In genomic region chr3:77227567-77227966, GRCh38 we compare ENCODE assay signal across 37 cellular contexts.
"Had no signal": no experiment of that assay in that cellular context is flagged by ENCODE, and none has a peak within 500 bp of the region (broad histone marks: within the 10 kb centered on the region; RNA-seq: fewer than 3 reads in every experiment).

No MANE protein-coding gene starts in this region.

- H3K4me3 Mint-ChIP-seq: activated CD4-positive, alpha-beta T cell treated with anti-CD3 and anti-CD28 coated beads, Interleukin-2, amount 10 ng/mL, durations not matched to agents 24 days and 14 days; activated CD8-positive, alpha-beta T cell treated with anti-CD3 and anti-CD28 coated beads for 36 hours; activated naive CD4-positive, alpha-beta T cell treated with anti-CD3 and anti-CD28 coated beads, Interleukin-2, amount 50 U/mL, for 24 hours; activated naive CD8-positive, alpha-beta T cell treated with anti-CD3 and anti-CD28 coated beads, Interleukin-2, amount 10 ng/mL, durations not matched to agents 7 days and 5 days; activated T-cell treated with anti-CD3 and anti-CD28 coated beads, Interleukin-2, amount 50 U/mL, for 72 hours; activated T-helper 17 cell treated with anti-CD3 and anti-CD28 coated beads, Interleukin-2, amount 50 U/mL, for 72 hours; central memory CD8-positive, alpha-beta T cell had no signal

- H3K4me3 ChIP-seq: ascending aorta, cardiac muscle cell, PC-9 had no signal

- H3K36me3 Mint-ChIP-seq: activated naive CD4-positive, alpha-beta T cell treated with anti-CD3 and anti-CD28 coated beads, Interleukin-2, amount 50 U/mL, for 24 hours; activated naive CD8-positive, alpha-beta T cell treated with anti-CD3 and anti-CD28 coated beads, Interleukin-2, amount 10 ng/mL, durations not matched to agents 7 days and 5 days had no signal

- H3K36me3 ChIP-seq: ascending aorta, cardiac muscle cell, WERI-Rb-1 had no signal

- H3K4me1 Mint-ChIP-seq: activated CD4-positive, alpha-beta T cell treated with anti-CD3 and anti-CD28 coated beads, Interleukin-2, amount 10 ng/mL, durations not matched to agents 24 days and 14 days; activated naive CD4-positive, alpha-beta T cell treated with anti-CD3 and anti-CD28 coated beads, Interleukin-2, amount 50 U/mL, for 24 hours; activated naive CD8-positive, alpha-beta T cell treated with anti-CD3 and anti-CD28 coated beads, Interleukin-2, amount 10 ng/mL, durations not matched to agents 7 days and 5 days; activated T-helper 17 cell treated with anti-CD3 and anti-CD28 coated beads, Interleukin-2, amount 50 U/mL, for 72 hours; central memory CD8-positive, alpha-beta T cell had no signal

- H3K9me3 ChIP-seq: ascending aorta had no signal

- H3K27me3 ChIP-seq: ascending aorta, cardiac muscle cell had no signal

- H3K4me1 ChIP-seq: ascending aorta had no signal

- H3K27ac Mint-ChIP-seq: activated CD4-positive, alpha-beta T cell treated with anti-CD3 and anti-CD28 coated beads, Interleukin-2, amount 10 ng/mL, durations not matched to agents 24 days and 14 days; activated CD8-positive, alpha-beta T cell treated with anti-CD3 and anti-CD28 coated beads for 36 hours; activated naive CD4-positive, alpha-beta T cell treated with anti-CD3 and anti-CD28 coated beads, Interleukin-2, amount 50 U/mL, for 24 hours; activated naive CD8-positive, alpha-beta T cell treated with anti-CD3 and anti-CD28 coated beads, Interleukin-2, amount 10 ng/mL, durations not matched to agents 7 days and 5 days; activated T-cell treated with anti-CD3 and anti-CD28 coated beads, Interleukin-2, amount 50 U/mL, for 72 hours; activated T-helper 17 cell treated with anti-CD3 and anti-CD28 coated beads, Interleukin-2, amount 50 U/mL, for 72 hours had no signal

- H3K27ac ChIP-seq: ascending aorta, cardiac muscle cell, PC-9, RWPE1, WERI-Rb-1 had no signal

- H3K4me2 ChIP-seq: PC-9 had no signal

- ATAC-seq: activated CD8-positive, alpha-beta T cell treated with anti-CD3 and anti-CD28 coated beads for 36 hours; activated T-cell treated with anti-CD3 and anti-CD28 coated beads, Interleukin-2, amount 50 U/mL, for 72 hours; activated T-helper 17 cell treated with anti-CD3 and anti-CD28 coated beads, Interleukin-2, amount 50 U/mL, for 72 hours; Right ventricle myocardium inferior; SK-N-SH treated with all-trans-retinoic acid at 6 μM for 48 hours had no signal

- H2AFZ ChIP-seq: PC-9 had no signal

- H3K27me3 Mint-ChIP-seq: activated CD4-positive, alpha-beta T cell treated with anti-CD3 and anti-CD28 coated beads, Interleukin-2, amount 10 ng/mL, durations not matched to agents 24 days and 14 days; activated CD8-positive, alpha-beta T cell treated with anti-CD3 and anti-CD28 coated beads for 36 hours; activated naive CD4-positive, alpha-beta T cell treated with anti-CD3 and anti-CD28 coated beads, Interleukin-2, amount 50 U/mL, for 24 hours; activated naive CD8-positive, alpha-beta T cell treated with anti-CD3 and anti-CD28 coated beads, Interleukin-2, amount 10 ng/mL, durations not matched to agents 7 days and 5 days; activated T-helper 17 cell treated with anti-CD3 and anti-CD28 coated beads, Interleukin-2, amount 50 U/mL, for 72 hours; central memory CD8-positive, alpha-beta T cell had no signal

- H3K9me3 Mint-ChIP-seq: activated CD4-positive, alpha-beta T cell treated with anti-CD3 and anti-CD28 coated beads, Interleukin-2, amount 10 ng/mL, durations not matched to agents 24 days and 14 days; activated naive CD8-positive, alpha-beta T cell treated with anti-CD3 and anti-CD28 coated beads, Interleukin-2, amount 10 ng/mL, durations not matched to agents 7 days and 5 days had no signal

- DNase-seq: activated CD4-positive, alpha-beta T cell treated with anti-CD3 and anti-CD28 coated beads, Interleukin-2, amount 10 ng/mL, durations not matched to agents 24 days and 14 days; activated CD4-positive, alpha-beta T cell treated with anti-CD3 and anti-CD28 coated beads, Interleukin-2, amount 50 U/mL, for 4 hours; activated CD8-positive, alpha-beta T cell treated with anti-CD3 and anti-CD28 coated beads for 36 hours; activated effector memory CD4-positive, alpha-beta T cell treated with anti-CD3 and anti-CD28 coated beads, Interleukin-2, amount 50 U/mL, for 16 hours; activated naive CD4-positive, alpha-beta T cell; activated naive CD8-positive, alpha-beta T cell treated with anti-CD3 and anti-CD28 coated beads, Interleukin-2, amount 10 ng/mL, durations not matched to agents 7 days and 5 days; activated T-cell treated with anti-CD3 and anti-CD28 coated beads, Interleukin-2, amount 50 U/mL, for 1 hour; activated T-cell treated with anti-CD3 and anti-CD28 coated beads, Interleukin-2, amount 50 U/mL, for 72 hours; amygdala; Kasumi-1; KG1; MM.1S; MV-4-11; NCI-H1092; NCI-H1436 treated with DMSO at 0.1 percent for 48 hours; NCI-H1694 treated with DMSO at 0.1 percent for 48 hours; NCI-H2029; NCI-H2171 treated with DMSO at 0.1 percent for 48 hours; NCI-H2227 treated with DMSO at 0.1 percent for 48 hours; NCI-H446 treated with DMSO at 0.1 percent for 48 hours; NCI-H524; NCI-H69; NK-92 treated with Interleukin-12 subunit alpha and Interleukin-12 subunit beta, amount 100 ng/mL, for 24 hours; PC-9; SIG-M5; SW 1271; T-helper 1 cell; T1000; WERI-Rb-1 had no signal
